8 cellular contexts compared by ENCODE assay signal in genomic region chr12:122021822-122022392, GRCh38. TPM values are rescaled to one million over a fixed set of nuclear protein-coding genes. Genes with fewer than 3 reads are reported as not detected.
A peak's percentile ranks its signal among the peaks of the same experiment; 100 is the strongest.
DNase-seq lines count a peak whose midpoint lies in the region; ATAC-seq and TF ChIP-seq lines count a peak whose summit lies in the region.

Gene BCL7A, plus strand, starts transcription at chr12:122021884. Its CDS starts 208 bp downstream, at chr12:122022092.

- POLR2A ChIA-PET in activated CD4-positive, alpha-beta T cell treated with anti-CD3 and anti-CD28 coated beads, Interleukin-2, amount 10 ng/mL, durations not matched to agents 7 days and 5 days (lab: Charles Lee): no interaction called here

- peaks cover 12% of the 10 kb centered on the region for H3K9me3 Mint-ChIP-seq in activated CD4-positive, alpha-beta T cell treated with anti-CD3 and anti-CD28 coated beads, Interleukin-2, amount 10 ng/mL, durations not matched to agents 7 days and 5 days

- H3K4me1 ChIP-seq in duodenal mucosa (ENCODE audit: control insufficient read depth in 1 of 2, insufficient read depth in 2 of 2, low read length in 2 of 2) (peaks cover 6 to 17% of the 10 kb centered on the region in 2 donors), right lobe of liver (peaks cover 0 to 18% (median 7%) of the 10 kb centered on the region in 4 donors)

- WGBS in right lobe of liver (ENCODE audit: insufficient coverage, low coverage, low lambda C conversion rate, missing lambda C conversion rate): no CpG with 5 or more reads among the region's 83 CpGs

- ATAC-seq in GM19023 (IDR thresholded peaks at IDR 0.05; ENCODE audit: unreplicated experiment): peak; percentile 40
- ATAC-seq in right lobe of liver: peak; percentile 70 to 79 (median 76)
- ATAC-seq in GM18858 (IDR thresholded peaks at IDR 0.05; ENCODE audit: unreplicated experiment): no peak

- H3K27ac Mint-ChIP-seq in activated CD4-positive, alpha-beta T cell treated with anti-CD3 and anti-CD28 coated beads, Interleukin-2, amount 10 ng/mL, durations not matched to agents 7 days and 5 days: peak within 1 kb of the TSS; percentile 89

- H3K27me3 Mint-ChIP-seq in activated CD4-positive, alpha-beta T cell treated with anti-CD3 and anti-CD28 coated beads, Interleukin-2, amount 10 ng/mL, durations not matched to agents 7 days and 5 days: peaks cover 19% of the 10 kb centered on the region

- peak within 1 kb of the TSS; percentile 89 for H3K4me3 Mint-ChIP-seq in activated CD4-positive, alpha-beta T cell treated with anti-CD3 and anti-CD28 coated beads, Interleukin-2, amount 10 ng/mL, durations not matched to agents 7 days and 5 days

- peak; percentile 54 for TF ChIP-seq POLR2A in right lobe of liver (IDR thresholded peaks at IDR 0.05)

- peaks cover 16% of the 10 kb centered on the region for H3K4me1 Mint-ChIP-seq in activated CD4-positive, alpha-beta T cell treated with anti-CD3 and anti-CD28 coated beads, Interleukin-2, amount 10 ng/mL, durations not matched to agents 7 days and 5 days

- peak within 1 kb of the TSS; percentile 64 to 68 for H3K9ac ChIP-seq in duodenal mucosa (ENCODE audit: low read depth in 1 of 2, low read length in 2 of 2)

- TF ChIP-seq CTCF in right lobe of liver (IDR thresholded peaks at IDR 0.05): no peak

- peaks cover 6% of the 10 kb centered on the region for H3K36me3 Mint-ChIP-seq in activated CD4-positive, alpha-beta T cell treated with anti-CD3 and anti-CD28 coated beads, Interleukin-2, amount 10 ng/mL, durations not matched to agents 7 days and 5 days (ENCODE audit: low read depth)

- H3K4me3 ChIP-seq in duodenal mucosa (ENCODE audit: low read depth in 1 of 2, low read length in 2 of 2): peak within 1 kb of the TSS; percentile 67 to 69
- peak within 1 kb of the TSS; percentile 50 to 71 (median 70) for H3K4me3 ChIP-seq in right lobe of liver

- DNase-seq in 8988T (peak; percentile 84), NCI-H2196 (lab: John Stamatoyannopoulos, UW; ENCODE audit: unreplicated experiment) (peak; percentile 69), right lobe of liver (peak; percentile 71 to 83 (median 78))
- peak; percentile 65 for DNase-seq in activated CD4-positive, alpha-beta T cell treated with anti-CD3 and anti-CD28 coated beads, Interleukin-2, amount 10 ng/mL, durations not matched to agents 7 days and 5 days
- DNase-seq in stimulated activated CD4-positive, alpha-beta T cell treated with anti-CD3 and anti-CD28 coated beads, Interleukin-2, amount 100 ng/mL, for 48 hours: peak; percentile 49

- H3K27ac ChIP-seq in duodenal mucosa (ENCODE audit: low read depth, low read length) (no peak within 1 kb of the TSS), right lobe of liver (peak within 1 kb of the TSS; percentile 85 to 98 (median 91))

- CTCF ChIA-PET in activated CD4-positive, alpha-beta T cell treated with anti-CD3 and anti-CD28 coated beads, Interleukin-2, amount 10 ng/mL, durations not matched to agents 7 days and 5 days (lab: Charles Lee): no interaction called here

- intact Hi-C loops in right lobe of liver (cut with DNase I): no loop called here

- H3K27me3 ChIP-seq in duodenal mucosa (ENCODE audit: control insufficient read depth in 1 of 2, insufficient read depth in 2 of 2, low read length in 2 of 2): no peaks in the 10 kb centered on the region
- H3K27me3 ChIP-seq in right lobe of liver: no peaks in the 10 kb centered on the region

- peaks cover 0 to 3% of the 10 kb centered on the region in 2 donors for H3K9me3 ChIP-seq in duodenal mucosa (ENCODE audit: control insufficient read depth in 1 of 2, low read length in 2 of 2)
- H3K9me3 ChIP-seq in right lobe of liver: no peaks in the 10 kb centered on the region

- H3K36me3 ChIP-seq in duodenal mucosa (ENCODE audit: control insufficient read depth in 1 of 2, insufficient read depth in 2 of 2, low read length in 2 of 2) (no peaks in the 10 kb centered on the region), right lobe of liver (no peaks in the 10 kb centered on the region)

RNA-seq across cellular contexts. Expression of gene BCL7A, which starts in this region (rescaled TPM):
- total RNA-seq in activated CD4-positive, alpha-beta T cell treated with anti-CD3 and anti-CD28 coated beads, Interleukin-2, amount 10 ng/mL, durations not matched to agents 7 days and 5 days: 1 to 10 TPM; 8.5 to 8.7 TPM
- 1 to 10 TPM; 3.5 to 6.4 (median 4.6) TPM for total RNA-seq in right lobe of liver
